1 cellular context compared by ENCODE assay signal in the genomic region with DNA sequence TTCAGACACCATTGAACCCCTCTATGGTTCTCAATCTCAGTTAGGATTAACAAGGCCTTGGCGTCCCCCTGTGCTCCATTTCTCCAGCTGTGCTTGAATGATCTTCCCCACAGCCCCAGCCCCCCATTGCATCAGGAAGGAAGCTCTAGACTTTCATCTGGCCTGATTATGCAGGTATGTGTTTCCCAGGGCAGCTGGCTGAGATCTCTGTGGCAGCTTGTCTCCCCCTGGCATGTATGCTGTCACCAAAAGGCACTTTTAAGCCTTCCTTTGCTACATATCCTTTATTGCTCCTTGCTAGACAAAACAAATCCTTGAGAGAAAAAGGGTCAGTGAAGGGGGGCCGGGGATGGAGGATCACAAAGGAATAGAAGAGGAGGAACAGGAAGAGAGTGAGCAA.
TF ChIP-seq lines count a peak whose summit lies in the region.

No MANE protein-coding gene starts in this region.

TF ChIP-seq in WTC11, 78 proteins besides CTCF, POLR2A, EP300 and RAD21 (continues in another document):
- TF ChIP-seq, protein P1, sequence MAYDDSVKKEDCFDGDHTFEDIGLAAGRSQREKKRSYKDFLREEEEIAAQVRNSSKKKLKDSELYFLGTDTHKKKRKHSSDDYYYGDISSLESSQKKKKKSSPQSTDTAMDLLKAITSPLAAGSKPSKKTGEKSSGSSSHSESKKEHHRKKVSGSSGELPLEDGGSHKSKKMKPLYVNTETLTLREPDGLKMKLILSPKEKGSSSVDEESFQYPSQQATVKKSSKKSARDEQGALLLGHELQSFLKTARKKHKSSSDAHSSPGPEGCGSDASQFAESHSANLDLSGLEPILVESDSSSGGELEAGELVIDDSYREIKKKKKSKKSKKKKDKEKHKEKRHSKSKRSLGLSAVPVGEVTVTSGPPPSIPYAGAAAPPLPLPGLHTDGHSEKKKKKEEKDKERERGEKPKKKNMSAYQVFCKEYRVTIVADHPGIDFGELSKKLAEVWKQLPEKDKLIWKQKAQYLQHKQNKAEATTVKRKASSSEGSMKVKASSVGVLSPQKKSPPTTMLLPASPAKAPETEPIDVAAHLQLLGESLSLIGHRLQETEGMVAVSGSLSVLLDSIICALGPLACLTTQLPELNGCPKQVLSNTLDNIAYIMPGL (CRISPR knock-in tag; IDR thresholded peaks at IDR 0.05) = no peak
- TF ChIP-seq SOX15 (CRISPR knock-in tag; IDR thresholded peaks at IDR 0.05) (no peak), JAZF1 (CRISPR knock-in tag; IDR thresholded peaks at IDR 0.05) (no peak), TP53 (CRISPR knock-in tag; IDR thresholded peaks at IDR 0.05) (no peak), ZNF671 (CRISPR knock-in tag; IDR thresholded peaks at IDR 0.05) (no peak), NR3C1 (CRISPR knock-in tag; conservative IDR thresholded peaks at IDR 0.05; ENCODE audit: low read depth) (no peak), OVOL2 (CRISPR knock-in tag; IDR thresholded peaks at IDR 0.05; ENCODE audit: borderline replicate concordance) (no peak), NR1H2 (CRISPR knock-in tag; IDR thresholded peaks at IDR 0.05) (no peak), FOXP1 (CRISPR knock-in tag; IDR thresholded peaks at IDR 0.05; ENCODE audit: borderline replicate concordance) (no peak), MXD4 (CRISPR knock-in tag; IDR thresholded peaks at IDR 0.05; ENCODE audit: borderline replicate concordance) (no peak), NFYB (CRISPR knock-in tag; conservative IDR thresholded peaks at IDR 0.05; ENCODE audit: low read depth) (no peak), ZNF423 (CRISPR knock-in tag; IDR thresholded peaks at IDR 0.05) (peak; percentile 90), ESRRA (CRISPR knock-in tag; IDR thresholded peaks at IDR 0.05; ENCODE audit: borderline replicate concordance) (no peak), ZNF232 (CRISPR knock-in tag; IDR thresholded peaks at IDR 0.05) (peak; percentile 64; the same call in 1 of the 2 replicates), IRF2 (CRISPR knock-in tag; IDR thresholded peaks at IDR 0.05; ENCODE audit: borderline replicate concordance, low read depth) (no peak), GABPB1 (CRISPR knock-in tag; IDR thresholded peaks at IDR 0.05) (no peak), NFATC4 (CRISPR knock-in tag; IDR thresholded peaks at IDR 0.05) (no peak)
- TF ChIP-seq, protein P2, sequence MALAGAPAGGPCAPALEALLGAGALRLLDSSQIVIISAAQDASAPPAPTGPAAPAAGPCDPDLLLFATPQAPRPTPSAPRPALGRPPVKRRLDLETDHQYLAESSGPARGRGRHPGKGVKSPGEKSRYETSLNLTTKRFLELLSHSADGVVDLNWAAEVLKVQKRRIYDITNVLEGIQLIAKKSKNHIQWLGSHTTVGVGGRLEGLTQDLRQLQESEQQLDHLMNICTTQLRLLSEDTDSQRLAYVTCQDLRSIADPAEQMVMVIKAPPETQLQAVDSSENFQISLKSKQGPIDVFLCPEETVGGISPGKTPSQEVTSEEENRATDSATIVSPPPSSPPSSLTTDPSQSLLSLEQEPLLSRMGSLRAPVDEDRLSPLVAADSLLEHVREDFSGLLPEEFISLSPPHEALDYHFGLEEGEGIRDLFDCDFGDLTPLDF (CRISPR knock-in tag; IDR thresholded peaks at IDR 0.05) = no peak
- TF ChIP-seq, protein P3, sequence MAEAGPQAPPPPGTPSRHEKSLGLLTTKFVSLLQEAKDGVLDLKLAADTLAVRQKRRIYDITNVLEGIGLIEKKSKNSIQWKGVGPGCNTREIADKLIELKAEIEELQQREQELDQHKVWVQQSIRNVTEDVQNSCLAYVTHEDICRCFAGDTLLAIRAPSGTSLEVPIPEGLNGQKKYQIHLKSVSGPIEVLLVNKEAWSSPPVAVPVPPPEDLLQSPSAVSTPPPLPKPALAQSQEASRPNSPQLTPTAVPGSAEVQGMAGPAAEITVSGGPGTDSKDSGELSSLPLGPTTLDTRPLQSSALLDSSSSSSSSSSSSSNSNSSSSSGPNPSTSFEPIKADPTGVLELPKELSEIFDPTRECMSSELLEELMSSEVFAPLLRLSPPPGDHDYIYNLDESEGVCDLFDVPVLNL (CRISPR knock-in tag; IDR thresholded peaks at IDR 0.05; ENCODE audit: borderline replicate concordance, low read depth) = no peak
- TF ChIP-seq, protein P4, sequence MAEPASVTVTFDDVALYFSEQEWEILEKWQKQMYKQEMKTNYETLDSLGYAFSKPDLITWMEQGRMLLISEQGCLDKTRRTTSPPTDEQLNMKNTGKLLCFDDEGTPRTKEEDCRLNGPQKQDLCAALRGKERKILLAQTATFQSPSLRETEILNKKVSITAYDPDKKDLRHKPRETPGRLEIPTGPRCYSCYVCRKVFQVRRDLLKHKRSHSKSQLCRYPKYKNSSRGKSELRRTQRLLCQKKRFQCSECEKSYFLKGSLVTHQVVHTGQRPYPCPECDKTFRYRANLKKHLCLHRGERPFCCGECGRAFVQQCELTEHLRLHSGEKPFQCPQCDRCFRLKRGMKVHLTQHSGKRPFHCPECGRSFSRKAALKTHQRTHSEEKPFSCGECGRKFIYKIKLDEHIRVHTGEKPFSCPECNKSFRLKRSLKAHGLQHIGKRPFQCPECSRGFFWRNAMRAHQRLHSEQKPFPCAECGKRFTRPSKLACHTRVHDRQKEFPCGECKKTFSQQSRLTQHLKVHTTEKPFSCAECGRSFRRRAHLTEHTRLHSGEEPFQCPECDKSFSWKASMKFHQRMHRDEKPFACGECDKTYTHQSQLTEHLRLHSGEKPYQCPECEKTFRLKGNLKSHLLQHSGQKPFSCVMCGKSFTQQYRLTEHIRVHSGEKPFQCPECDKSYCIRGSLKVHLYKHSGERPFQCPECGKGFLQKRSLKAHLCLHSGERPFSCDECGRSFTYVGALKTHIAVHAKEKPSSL (CRISPR knock-in tag; conservative IDR thresholded peaks at IDR 0.05) = no peak
- TF ChIP-seq, protein P5, sequence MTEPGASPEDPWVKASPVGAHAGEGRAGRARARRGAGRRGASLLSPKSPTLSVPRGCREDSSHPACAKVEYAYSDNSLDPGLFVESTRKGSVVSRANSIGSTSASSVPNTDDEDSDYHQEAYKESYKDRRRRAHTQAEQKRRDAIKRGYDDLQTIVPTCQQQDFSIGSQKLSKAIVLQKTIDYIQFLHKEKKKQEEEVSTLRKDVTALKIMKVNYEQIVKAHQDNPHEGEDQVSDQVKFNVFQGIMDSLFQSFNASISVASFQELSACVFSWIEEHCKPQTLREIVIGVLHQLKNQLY (CRISPR knock-in tag; IDR thresholded peaks at IDR 0.05) = no peak
- TF ChIP-seq, protein P6, sequence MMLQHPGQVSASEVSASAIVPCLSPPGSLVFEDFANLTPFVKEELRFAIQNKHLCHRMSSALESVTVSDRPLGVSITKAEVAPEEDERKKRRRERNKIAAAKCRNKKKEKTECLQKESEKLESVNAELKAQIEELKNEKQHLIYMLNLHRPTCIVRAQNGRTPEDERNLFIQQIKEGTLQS (CRISPR knock-in tag; conservative IDR thresholded peaks at IDR 0.05) = no peak
- TF ChIP-seq, protein P7, sequence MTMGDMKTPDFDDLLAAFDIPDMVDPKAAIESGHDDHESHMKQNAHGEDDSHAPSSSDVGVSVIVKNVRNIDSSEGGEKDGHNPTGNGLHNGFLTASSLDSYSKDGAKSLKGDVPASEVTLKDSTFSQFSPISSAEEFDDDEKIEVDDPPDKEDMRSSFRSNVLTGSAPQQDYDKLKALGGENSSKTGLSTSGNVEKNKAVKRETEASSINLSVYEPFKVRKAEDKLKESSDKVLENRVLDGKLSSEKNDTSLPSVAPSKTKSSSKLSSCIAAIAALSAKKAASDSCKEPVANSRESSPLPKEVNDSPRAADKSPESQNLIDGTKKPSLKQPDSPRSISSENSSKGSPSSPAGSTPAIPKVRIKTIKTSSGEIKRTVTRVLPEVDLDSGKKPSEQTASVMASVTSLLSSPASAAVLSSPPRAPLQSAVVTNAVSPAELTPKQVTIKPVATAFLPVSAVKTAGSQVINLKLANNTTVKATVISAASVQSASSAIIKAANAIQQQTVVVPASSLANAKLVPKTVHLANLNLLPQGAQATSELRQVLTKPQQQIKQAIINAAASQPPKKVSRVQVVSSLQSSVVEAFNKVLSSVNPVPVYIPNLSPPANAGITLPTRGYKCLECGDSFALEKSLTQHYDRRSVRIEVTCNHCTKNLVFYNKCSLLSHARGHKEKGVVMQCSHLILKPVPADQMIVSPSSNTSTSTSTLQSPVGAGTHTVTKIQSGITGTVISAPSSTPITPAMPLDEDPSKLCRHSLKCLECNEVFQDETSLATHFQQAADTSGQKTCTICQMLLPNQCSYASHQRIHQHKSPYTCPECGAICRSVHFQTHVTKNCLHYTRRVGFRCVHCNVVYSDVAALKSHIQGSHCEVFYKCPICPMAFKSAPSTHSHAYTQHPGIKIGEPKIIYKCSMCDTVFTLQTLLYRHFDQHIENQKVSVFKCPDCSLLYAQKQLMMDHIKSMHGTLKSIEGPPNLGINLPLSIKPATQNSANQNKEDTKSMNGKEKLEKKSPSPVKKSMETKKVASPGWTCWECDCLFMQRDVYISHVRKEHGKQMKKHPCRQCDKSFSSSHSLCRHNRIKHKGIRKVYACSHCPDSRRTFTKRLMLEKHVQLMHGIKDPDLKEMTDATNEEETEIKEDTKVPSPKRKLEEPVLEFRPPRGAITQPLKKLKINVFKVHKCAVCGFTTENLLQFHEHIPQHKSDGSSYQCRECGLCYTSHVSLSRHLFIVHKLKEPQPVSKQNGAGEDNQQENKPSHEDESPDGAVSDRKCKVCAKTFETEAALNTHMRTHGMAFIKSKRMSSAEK (CRISPR knock-in tag; IDR thresholded peaks at IDR 0.05; ENCODE audit: borderline replicate concordance) = no peak
- TF ChIP-seq, protein P8, sequence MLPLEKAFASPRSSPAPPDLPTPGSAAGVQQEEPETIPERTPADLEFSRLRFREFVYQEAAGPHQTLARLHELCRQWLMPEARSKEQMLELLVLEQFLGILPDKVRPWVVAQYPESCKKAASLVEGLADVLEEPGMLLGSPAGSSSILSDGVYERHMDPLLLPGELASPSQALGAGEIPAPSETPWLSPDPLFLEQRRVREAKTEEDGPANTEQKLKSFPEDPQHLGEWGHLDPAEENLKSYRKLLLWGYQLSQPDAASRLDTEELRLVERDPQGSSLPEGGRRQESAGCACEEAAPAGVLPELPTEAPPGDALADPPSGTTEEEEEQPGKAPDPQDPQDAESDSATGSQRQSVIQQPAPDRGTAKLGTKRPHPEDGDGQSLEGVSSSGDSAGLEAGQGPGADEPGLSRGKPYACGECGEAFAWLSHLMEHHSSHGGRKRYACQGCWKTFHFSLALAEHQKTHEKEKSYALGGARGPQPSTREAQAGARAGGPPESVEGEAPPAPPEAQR (CRISPR knock-in tag; IDR thresholded peaks at IDR 0.05) = no peak
- TF ChIP-seq, protein P9, sequence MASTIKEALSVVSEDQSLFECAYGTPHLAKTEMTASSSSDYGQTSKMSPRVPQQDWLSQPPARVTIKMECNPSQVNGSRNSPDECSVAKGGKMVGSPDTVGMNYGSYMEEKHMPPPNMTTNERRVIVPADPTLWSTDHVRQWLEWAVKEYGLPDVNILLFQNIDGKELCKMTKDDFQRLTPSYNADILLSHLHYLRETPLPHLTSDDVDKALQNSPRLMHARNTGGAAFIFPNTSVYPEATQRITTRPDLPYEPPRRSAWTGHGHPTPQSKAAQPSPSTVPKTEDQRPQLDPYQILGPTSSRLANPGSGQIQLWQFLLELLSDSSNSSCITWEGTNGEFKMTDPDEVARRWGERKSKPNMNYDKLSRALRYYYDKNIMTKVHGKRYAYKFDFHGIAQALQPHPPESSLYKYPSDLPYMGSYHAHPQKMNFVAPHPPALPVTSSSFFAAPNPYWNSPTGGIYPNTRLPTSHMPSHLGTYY (CRISPR knock-in tag; IDR thresholded peaks at IDR 0.05) = no peak
- TF ChIP-seq, protein P10, sequence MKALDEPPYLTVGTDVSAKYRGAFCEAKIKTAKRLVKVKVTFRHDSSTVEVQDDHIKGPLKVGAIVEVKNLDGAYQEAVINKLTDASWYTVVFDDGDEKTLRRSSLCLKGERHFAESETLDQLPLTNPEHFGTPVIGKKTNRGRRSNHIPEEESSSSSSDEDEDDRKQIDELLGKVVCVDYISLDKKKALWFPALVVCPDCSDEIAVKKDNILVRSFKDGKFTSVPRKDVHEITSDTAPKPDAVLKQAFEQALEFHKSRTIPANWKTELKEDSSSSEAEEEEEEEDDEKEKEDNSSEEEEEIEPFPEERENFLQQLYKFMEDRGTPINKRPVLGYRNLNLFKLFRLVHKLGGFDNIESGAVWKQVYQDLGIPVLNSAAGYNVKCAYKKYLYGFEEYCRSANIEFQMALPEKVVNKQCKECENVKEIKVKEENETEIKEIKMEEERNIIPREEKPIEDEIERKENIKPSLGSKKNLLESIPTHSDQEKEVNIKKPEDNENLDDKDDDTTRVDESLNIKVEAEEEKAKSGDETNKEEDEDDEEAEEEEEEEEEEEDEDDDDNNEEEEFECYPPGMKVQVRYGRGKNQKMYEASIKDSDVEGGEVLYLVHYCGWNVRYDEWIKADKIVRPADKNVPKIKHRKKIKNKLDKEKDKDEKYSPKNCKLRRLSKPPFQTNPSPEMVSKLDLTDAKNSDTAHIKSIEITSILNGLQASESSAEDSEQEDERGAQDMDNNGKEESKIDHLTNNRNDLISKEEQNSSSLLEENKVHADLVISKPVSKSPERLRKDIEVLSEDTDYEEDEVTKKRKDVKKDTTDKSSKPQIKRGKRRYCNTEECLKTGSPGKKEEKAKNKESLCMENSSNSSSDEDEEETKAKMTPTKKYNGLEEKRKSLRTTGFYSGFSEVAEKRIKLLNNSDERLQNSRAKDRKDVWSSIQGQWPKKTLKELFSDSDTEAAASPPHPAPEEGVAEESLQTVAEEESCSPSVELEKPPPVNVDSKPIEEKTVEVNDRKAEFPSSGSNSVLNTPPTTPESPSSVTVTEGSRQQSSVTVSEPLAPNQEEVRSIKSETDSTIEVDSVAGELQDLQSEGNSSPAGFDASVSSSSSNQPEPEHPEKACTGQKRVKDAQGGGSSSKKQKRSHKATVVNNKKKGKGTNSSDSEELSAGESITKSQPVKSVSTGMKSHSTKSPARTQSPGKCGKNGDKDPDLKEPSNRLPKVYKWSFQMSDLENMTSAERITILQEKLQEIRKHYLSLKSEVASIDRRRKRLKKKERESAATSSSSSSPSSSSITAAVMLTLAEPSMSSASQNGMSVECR (CRISPR knock-in tag; IDR thresholded peaks at IDR 0.05; ENCODE audit: borderline replicate concordance) = peak; percentile 51; the same call in 1 of the 2 replicates
- TF ChIP-seq, protein P11, sequence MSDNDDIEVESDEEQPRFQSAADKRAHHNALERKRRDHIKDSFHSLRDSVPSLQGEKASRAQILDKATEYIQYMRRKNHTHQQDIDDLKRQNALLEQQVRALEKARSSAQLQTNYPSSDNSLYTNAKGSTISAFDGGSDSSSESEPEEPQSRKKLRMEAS (CRISPR knock-in tag; IDR thresholded peaks at IDR 0.05) = peak; percentile 20; the same call in 1 of the 2 replicates
- TF ChIP-seq, protein P12, sequence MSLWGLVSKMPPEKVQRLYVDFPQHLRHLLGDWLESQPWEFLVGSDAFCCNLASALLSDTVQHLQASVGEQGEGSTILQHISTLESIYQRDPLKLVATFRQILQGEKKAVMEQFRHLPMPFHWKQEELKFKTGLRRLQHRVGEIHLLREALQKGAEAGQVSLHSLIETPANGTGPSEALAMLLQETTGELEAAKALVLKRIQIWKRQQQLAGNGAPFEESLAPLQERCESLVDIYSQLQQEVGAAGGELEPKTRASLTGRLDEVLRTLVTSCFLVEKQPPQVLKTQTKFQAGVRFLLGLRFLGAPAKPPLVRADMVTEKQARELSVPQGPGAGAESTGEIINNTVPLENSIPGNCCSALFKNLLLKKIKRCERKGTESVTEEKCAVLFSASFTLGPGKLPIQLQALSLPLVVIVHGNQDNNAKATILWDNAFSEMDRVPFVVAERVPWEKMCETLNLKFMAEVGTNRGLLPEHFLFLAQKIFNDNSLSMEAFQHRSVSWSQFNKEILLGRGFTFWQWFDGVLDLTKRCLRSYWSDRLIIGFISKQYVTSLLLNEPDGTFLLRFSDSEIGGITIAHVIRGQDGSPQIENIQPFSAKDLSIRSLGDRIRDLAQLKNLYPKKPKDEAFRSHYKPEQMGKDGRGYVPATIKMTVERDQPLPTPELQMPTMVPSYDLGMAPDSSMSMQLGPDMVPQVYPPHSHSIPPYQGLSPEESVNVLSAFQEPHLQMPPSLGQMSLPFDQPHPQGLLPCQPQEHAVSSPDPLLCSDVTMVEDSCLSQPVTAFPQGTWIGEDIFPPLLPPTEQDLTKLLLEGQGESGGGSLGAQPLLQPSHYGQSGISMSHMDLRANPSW (CRISPR knock-in tag; conservative IDR thresholded peaks at IDR 0.05; ENCODE audit: low read depth) = no peak
